In the genomic region with DNA sequence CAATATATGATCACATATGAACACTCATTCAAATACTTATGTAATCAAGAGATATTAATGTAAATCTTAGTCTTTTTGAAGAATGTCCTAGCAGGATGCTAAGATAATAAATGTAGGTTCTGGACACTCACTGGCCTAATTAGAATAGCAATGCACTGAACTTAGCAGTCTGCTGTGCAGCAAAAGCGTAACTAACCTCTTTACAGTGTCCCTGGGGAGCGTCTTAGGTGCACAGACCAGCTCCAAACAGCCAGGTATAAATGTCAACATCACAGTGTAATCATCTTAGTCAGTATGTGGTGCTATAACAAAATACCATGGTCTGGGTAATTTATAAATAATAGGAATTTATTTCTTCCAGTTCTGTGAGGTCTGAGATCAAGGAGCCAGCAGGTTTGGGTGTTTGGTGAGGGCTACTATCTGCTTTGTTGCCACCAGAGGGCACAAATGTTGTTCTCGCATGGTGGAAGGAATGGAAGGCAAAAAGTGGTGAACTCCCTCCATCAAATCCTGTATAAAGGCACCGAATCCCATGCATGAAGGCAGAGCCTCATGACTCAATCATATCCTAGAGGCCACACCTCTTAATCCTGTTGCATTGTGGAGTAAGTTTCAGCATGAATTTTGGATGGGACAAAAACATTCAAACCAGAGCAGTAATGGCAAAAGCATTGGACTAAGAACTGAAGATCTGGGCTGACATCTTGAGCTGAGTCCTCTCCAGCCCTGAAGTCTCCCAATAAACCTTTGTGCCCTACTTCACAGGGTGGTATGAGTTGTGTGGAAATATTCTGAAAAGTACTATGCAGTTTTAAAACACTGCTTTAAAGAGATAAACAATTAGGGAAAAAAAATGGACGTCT, we compare ENCODE assay signal across 8 cellular contexts. TPM values are rescaled to one million over a fixed set of nuclear protein-coding genes. Genes with fewer than 3 reads are reported as not detected.
DNase-seq lines count a peak whose midpoint lies in the region; ATAC-seq and TF ChIP-seq lines count a peak whose summit lies in the region.

No MANE protein-coding gene starts in this region.

- no peak overlapping the region for H3K27ac ChIP-seq in PC-3 (ENCODE audit: low read length)

- intact Hi-C loops in PC-3 (cut with micrococcal nuclease) = no loop called here

- H3K4me1 ChIP-seq in PC-3 (ENCODE audit: insufficient read depth, low read length) = no peaks in the 10 kb centered on the region

- no peaks in the 10 kb centered on the region for H3K27me3 ChIP-seq in PC-3 (ENCODE audit: low read length)

- H3K79me2 ChIP-seq in PC-3 (ENCODE audit: low read length) = no peaks in the 10 kb centered on the region

- CTCF ChIA-PET in PC-3 (lab: Charles Lee) = interaction anchor here (0.7 kb wide), 1 partner anchor 374 kb away, joined by 3 read pairs; no protein-coding TSS in a partner anchor

- peak; percentile 57 for ATAC-seq in PC-3
- no peak for ATAC-seq in HG03439 (IDR thresholded peaks at IDR 0.05; ENCODE audit: unreplicated experiment)
- no peak for ATAC-seq in GM21447 (IDR thresholded peaks at IDR 0.05; ENCODE audit: unreplicated experiment)

- H3K4me3 ChIP-seq in PC-3 (ENCODE audit: low read length) (no peak overlapping the region), fibroblast of the aortic adventitia (ENCODE audit: low read depth, low read length) (no peak overlapping the region)

- H3K9ac ChIP-seq in PC-3 (ENCODE audit: low read length) = no peak overlapping the region

- no TSS peak for BruUV-seq in PC-3 (replicated peaks; lab: Mats Ljungman, UMichigan)

- no peak overlapping the region for H3K4me2 ChIP-seq in PC-3 (ENCODE audit: low read length)

- DNase-seq in AG08395 (ENCODE audit: low spot score) (peak; percentile 30), PC-3 (peak; percentile 49), fibroblast of the aortic adventitia (ENCODE audit: low read depth) (peak; percentile 30), hepatic stellate cell (ENCODE audit: low spot score) (no peak)
- no peak for DNase-seq in activated CD8-positive, alpha-beta memory T cell treated with anti-CD3 and anti-CD28 coated beads, Interleukin-2, amount 50 U/mL, for 48 hours

- H3K9me2 ChIP-seq in PC-3 (replicated peaks; ENCODE audit: low read length) = no peaks in the 10 kb centered on the region

- TF ChIP-seq CTCF in GM12874 (IDR thresholded peaks at IDR 0.05; ENCODE audit: insufficient read depth, low read depth, low read length) (peak; percentile 48; the same call in 1 of the 2 replicates), PC-3 (conservative IDR thresholded peaks at IDR 0.05; ENCODE audit: low read depth, low read length) (peak; percentile 66), fibroblast of the aortic adventitia (IDR thresholded peaks at IDR 0.05; ENCODE audit: insufficient read depth, low read length) (peak; percentile 50)

- no peaks in the 10 kb centered on the region for H4K20me1 ChIP-seq in PC-3 (ENCODE audit: low read length)

- no peak overlapping the region for H2AFZ ChIP-seq in PC-3 (ENCODE audit: low read length)

- H3F3A ChIP-seq in PC-3 (ENCODE audit: low read length, unreplicated experiment) = no peaks in the 10 kb centered on the region

- H3K9me3 ChIP-seq in PC-3 (ENCODE audit: low read length) = no peaks in the 10 kb centered on the region

- POLR2A ChIA-PET in PC-3 (lab: Charles Lee; ENCODE audit: unreplicated experiment) = no interaction called here

- no peaks in the 10 kb centered on the region for H3K36me3 ChIP-seq in PC-3 (ENCODE audit: low read depth, low read length)

RNA-seq across cellular contexts. Expression of gene FOXO3, which starts 41.8 kb away (rescaled TPM):
- total RNA-seq in PC-3 (2014; rRNA removed) (12.8 and 19.9 TPM in 2 replicates), fibroblast of the aortic adventitia (ENCODE audit: low replicate concordance) (49.3 and 54.5 TPM in 2 replicates)

Comparison
In these comparisons a context has a peak if more than half of its experiments do, and no peak if none do; other contexts are left out.
1. DNase-seq: peak in AG08395 (single experiment), PC-3 (single experiment) and fibroblast of the aortic adventitia (single experiment); none in hepatic stellate cell (single experiment) and activated CD8-positive, alpha-beta memory T cell treated with anti-CD3 and anti-CD28 coated beads, Interleukin-2, amount 50 U/mL, for 48 hours (single experiment).
2. Peak in every context shown above with its lines, with median percentiles within 50 percentile points of each other: CTCF ChIP-seq.